ENCODE assay signal across 8 cellular contexts in the genomic region with DNA sequence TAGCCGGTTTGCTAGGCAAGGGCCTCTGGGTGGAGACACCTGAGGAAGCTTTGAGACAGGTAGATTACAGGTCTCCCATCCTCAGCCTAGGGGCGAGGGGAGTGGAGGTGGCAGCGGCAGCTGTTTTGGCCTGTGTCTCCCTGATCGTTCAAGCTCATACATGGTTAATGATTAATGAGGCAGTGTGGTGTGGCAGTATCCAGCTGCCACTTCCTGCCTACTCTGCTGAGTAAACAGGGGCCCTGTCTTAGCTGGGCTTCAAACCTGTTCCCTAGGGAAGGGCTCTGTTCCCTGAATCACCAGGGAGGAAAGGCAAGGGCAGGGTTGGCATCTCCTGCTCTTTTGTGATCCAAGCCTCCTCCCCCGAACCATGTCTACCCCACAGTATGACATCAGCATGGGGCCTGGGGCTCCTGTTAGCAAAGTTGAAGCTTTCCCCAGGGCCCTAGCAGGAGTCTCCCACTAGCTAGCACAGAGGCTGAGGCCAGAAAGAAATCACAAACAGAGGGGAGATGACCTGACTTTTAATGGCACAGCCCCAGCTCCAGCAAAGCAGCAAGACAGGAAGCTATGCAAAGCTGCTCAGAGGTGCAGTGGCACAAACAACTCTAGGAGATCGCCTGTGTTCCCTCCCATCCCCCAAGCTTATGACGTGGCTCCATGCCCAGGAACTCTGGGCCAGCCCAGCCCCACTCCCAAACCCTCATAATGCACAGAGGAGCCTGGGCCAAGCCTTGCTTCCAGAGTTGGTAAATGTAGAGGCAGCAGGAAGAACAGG. TPM values are rescaled to one million over a fixed set of nuclear protein-coding genes. Genes with fewer than 3 reads are reported as not detected.
DNase-seq lines count a peak whose midpoint lies in the region; ATAC-seq and TF ChIP-seq lines count a peak whose summit lies in the region.

No MANE protein-coding gene starts in this region.

- H3K36me3 ChIP-seq in mucosa of descending colon (ENCODE audit: low read depth) (no peaks in the 10 kb centered on the region), upper lobe of left lung (peaks cover 2 to 37% (median 11%) of the 10 kb centered on the region in 4 donors)

- DNase-seq in activated CD4-positive, alpha-beta T cell treated with anti-CD3 and anti-CD28 coated beads for 4 hours, result peak; percentile 40 to 44
- no peak for DNase-seq in activated CD4-positive, alpha-beta T cell treated with anti-CD3 and anti-CD28 coated beads for 1 hour
- DNase-seq in NCI-H2107 (lab: John Stamatoyannopoulos, UW) (peak; percentile 40), epithelial cell of esophagus (ENCODE audit: low read depth) (peak; percentile 99), mucosa of descending colon (peak; percentile 90 to 96 (median 90)), upper lobe of left lung (peak in 1 of 2 donors; percentile 93)
- DNase-seq in activated CD4-positive, alpha-beta T cell treated with anti-CD3 and anti-CD28 coated beads, Interleukin-2, amount 10 ng/mL, durations not matched to agents 24 days and 14 days, result peak; percentile 83

- no peaks in the 10 kb centered on the region for H3K9me3 Mint-ChIP-seq in activated CD4-positive, alpha-beta T cell treated with anti-CD3 and anti-CD28 coated beads, Interleukin-2, amount 10 ng/mL, durations not matched to agents 24 days and 14 days

- H3K27me3 Mint-ChIP-seq in activated CD4-positive, alpha-beta T cell treated with anti-CD3 and anti-CD28 coated beads, Interleukin-2, amount 10 ng/mL, durations not matched to agents 24 days and 14 days, result no peaks in the 10 kb centered on the region

- peak overlapping the region; percentile 80 for H3K4me3 Mint-ChIP-seq in activated CD4-positive, alpha-beta T cell treated with anti-CD3 and anti-CD28 coated beads, Interleukin-2, amount 10 ng/mL, durations not matched to agents 24 days and 14 days

- 12% methylated on average over 7 of the region's 7 CpGs; no CpG with 5 or more reads in 1 of the 2 donors for WGBS in upper lobe of left lung, 2 donors

- TF ChIP-seq POLR2A in upper lobe of left lung (IDR thresholded peaks at IDR 0.05), result peak in 2 of 4 donors; percentile 48 to 67

- H3K36me3 Mint-ChIP-seq in activated CD4-positive, alpha-beta T cell treated with anti-CD3 and anti-CD28 coated beads, Interleukin-2, amount 10 ng/mL, durations not matched to agents 24 days and 14 days (ENCODE audit: low read depth), result peaks cover 61% of the 10 kb centered on the region

- intact Hi-C loops in activated CD4-positive, alpha-beta T cell treated with anti-CD3 and anti-CD28 coated beads, Interleukin-2, amount 10 ng/mL, durations not matched to agents 24 days and 14 days (cut with micrococcal nuclease), result no loop called here
- intact Hi-C loops in mucosa of descending colon (cut with DNase I, micrococcal nuclease), result no loop called here

- no peaks in the 10 kb centered on the region for H3K27me3 ChIP-seq in upper lobe of left lung

- TF ChIP-seq CTCF in epithelial cell of esophagus (IDR thresholded peaks at IDR 0.05; ENCODE audit: insufficient read depth, low read depth, low read length, missing control alignments), result no peak
- TF ChIP-seq CTCF in mucosa of descending colon (IDR thresholded peaks at IDR 0.05), result no peak
- peak in 1 of 6 experiments; percentile 5 for TF ChIP-seq CTCF in upper lobe of left lung (IDR thresholded peaks at IDR 0.05)

- ATAC-seq in HG02763 (IDR thresholded peaks at IDR 0.05; ENCODE audit: unreplicated experiment) (peak; percentile 42), mucosa of descending colon (peak; percentile 70), upper lobe of left lung (ENCODE audit: low FRiP score in 2 of 2) (peak; percentile 7 to 74)

- H3K4me1 ChIP-seq in mucosa of descending colon (ENCODE audit: low read depth), result peaks cover 64% of the 10 kb centered on the region
- peaks cover 74 to 94% (median 81%) of the 10 kb centered on the region in 4 donors for H3K4me1 ChIP-seq in upper lobe of left lung

- peak overlapping the region; percentile 91 for H3K27ac Mint-ChIP-seq in activated CD4-positive, alpha-beta T cell treated with anti-CD3 and anti-CD28 coated beads, Interleukin-2, amount 10 ng/mL, durations not matched to agents 24 days and 14 days

- TF ChIP-seq EP300 in upper lobe of left lung (IDR thresholded peaks at IDR 0.05), result no peak

- peaks cover 74% of the 10 kb centered on the region for H3K4me1 Mint-ChIP-seq in activated CD4-positive, alpha-beta T cell treated with anti-CD3 and anti-CD28 coated beads, Interleukin-2, amount 10 ng/mL, durations not matched to agents 24 days and 14 days

- H3K9me3 ChIP-seq in mucosa of descending colon (no peaks in the 10 kb centered on the region), upper lobe of left lung (no peaks in the 10 kb centered on the region)

- H3K27ac ChIP-seq in upper lobe of left lung, result peak overlapping the region; percentile 77 to 96 (median 96)

- H3K4me3 ChIP-seq in epithelial cell of esophagus (ENCODE audit: low read length) (peak overlapping the region; percentile 66), mucosa of descending colon (no peak overlapping the region), upper lobe of left lung (peak overlapping the region in 3 of 4 donors; percentile 12 to 31 (median 18))

RNA-seq across cellular contexts. Expression of a gene that starts 3.7 kb away (rescaled TPM):
- not detected in 2 replicates for total RNA-seq in activated CD4-positive, alpha-beta T cell treated with anti-CD3 and anti-CD28 coated beads, Interleukin-2, amount 10 ng/mL, durations not matched to agents 24 days and 14 days
- not detected for total RNA-seq in mucosa of descending colon
- total RNA-seq in upper lobe of left lung, result 1 to 10 TPM in 5 of 6 donors, under 1 TPM in 1; 0.26 to 8.9 (median 3.1) TPM

RNA-seq across cellular contexts. Expression of a gene that starts 4.1 kb away (rescaled TPM):
- total RNA-seq in activated CD4-positive, alpha-beta T cell treated with anti-CD3 and anti-CD28 coated beads, Interleukin-2, amount 10 ng/mL, durations not matched to agents 24 days and 14 days, result 29.1 and 31.7 TPM in 2 replicates
- total RNA-seq in mucosa of descending colon (10 to 100 TPM; 29.7 to 37.3 (median 32.7) TPM), upper lobe of left lung (10 to 100 TPM; 12.6 to 28.3 (median 15.7) TPM)

RNA-seq across cellular contexts. Expression of a gene that starts 4.1 kb away (rescaled TPM):
- total RNA-seq in activated CD4-positive, alpha-beta T cell treated with anti-CD3 and anti-CD28 coated beads, Interleukin-2, amount 10 ng/mL, durations not matched to agents 24 days and 14 days, result 4.6 and 4.9 TPM in 2 replicates
- total RNA-seq in mucosa of descending colon (10 to 100 TPM in 1 of 3 donors, 1 to 10 TPM in 2; 4.2 to 10.8 (median 5.8) TPM), upper lobe of left lung (10 to 100 TPM in 3 of 6 donors, 1 to 10 TPM in 3; 4.1 to 19.5 (median 11.9) TPM)

RNA-seq across cellular contexts. Expression of a gene that starts 4.3 kb away (rescaled TPM):
- 235 and 240 TPM in 2 replicates for total RNA-seq in activated CD4-positive, alpha-beta T cell treated with anti-CD3 and anti-CD28 coated beads, Interleukin-2, amount 10 ng/mL, durations not matched to agents 24 days and 14 days
- total RNA-seq in mucosa of descending colon, result 10 to 100 TPM; 69.7 to 75.3 (median 75.0) TPM
- total RNA-seq in upper lobe of left lung, result 10 to 100 TPM; 17.8 to 52.1 (median 40.3) TPM

RNA-seq across cellular contexts. Expression of a gene that starts 19.8 kb away (rescaled TPM):
- 144 and 149 TPM in 2 replicates for total RNA-seq in activated CD4-positive, alpha-beta T cell treated with anti-CD3 and anti-CD28 coated beads, Interleukin-2, amount 10 ng/mL, durations not matched to agents 24 days and 14 days
- 10 to 100 TPM; 38.6 to 65.2 (median 47.1) TPM for total RNA-seq in mucosa of descending colon
- total RNA-seq in upper lobe of left lung, result 100 to 1,000 TPM in 2 of 6 donors, 10 to 100 TPM in 4; 26.0 to 339 (median 67.2) TPM
